In the genomic region with DNA sequence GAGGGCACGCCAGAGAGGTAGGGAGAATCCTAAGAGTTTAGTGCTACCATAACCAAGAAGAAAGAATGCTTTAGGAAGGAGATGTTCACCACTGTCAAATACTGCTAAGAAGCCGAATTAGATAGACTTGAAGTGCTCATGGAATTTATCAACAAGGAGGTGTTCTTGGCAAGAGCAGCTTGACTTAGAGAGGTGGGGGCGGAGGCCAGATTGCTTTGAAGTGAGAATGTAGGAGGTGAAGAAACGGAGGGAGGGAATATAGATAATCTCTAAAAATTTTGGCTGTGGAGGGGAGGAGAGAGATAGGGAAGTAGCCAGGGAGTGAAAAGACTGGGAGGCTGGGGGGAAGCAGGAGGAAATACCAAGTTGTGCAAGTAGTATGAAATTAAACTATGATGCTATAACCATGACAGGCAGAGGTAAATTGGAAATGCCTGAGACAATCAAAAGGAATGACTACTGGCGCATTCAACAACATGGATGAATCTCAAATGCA, we compare ENCODE assay signal across 23 cellular contexts. TPM values are rescaled to one million over a fixed set of nuclear protein-coding genes. Genes with fewer than 3 reads are reported as not detected.
DNase-seq lines count a peak whose midpoint lies in the region; ATAC-seq and TF ChIP-seq lines count a peak whose summit lies in the region.
"Had no signal": no experiment of that assay in that cellular context is flagged by ENCODE, and none has a peak within 500 bp of the region (broad histone marks: within the 10 kb centered on the region; RNA-seq: fewer than 3 reads in every experiment).

No MANE protein-coding gene starts in this region.

- ATAC-seq in left cardiac atrium (peak; percentile 19 to 94), heart left ventricle (no peak), omental fat pad (ENCODE audit: low FRiP score) (peak; percentile 90)
- no peak for ATAC-seq in activated T-helper 17 cell treated with anti-CD3 and anti-CD28 coated beads, Interleukin-2, amount 50 U/mL, for 72 hours (replicated peaks)

- intact Hi-C loops in left cardiac atrium (cut with DNase I) = no loop called here
- intact Hi-C loops in heart left ventricle (cut with DNase I) = no loop called here
- intact Hi-C loops in head of caudate nucleus (cut with DNase I) = no loop called here
- intact Hi-C loops in activated CD4-positive, alpha-beta memory T cell treated with anti-CD3 and anti-CD28 coated beads for 36 hours (cut with micrococcal nuclease) = no loop called here

- H3K9me3 ChIP-seq in heart left ventricle = no peaks in the 10 kb centered on the region
- no peaks in the 10 kb centered on the region for H3K9me3 ChIP-seq in CD8-positive, alpha-beta memory T cell (ENCODE audit: low read length)
- H3K9me3 ChIP-seq: BE2C; BLaER1 treated with 17β-estradiol and CSF1 and Interleukin-3, amounts not matched to agents 10 nM and 100 nM; HAP-1 had no signal

- H3K27me3 Mint-ChIP-seq in activated CD4-positive, alpha-beta memory T cell treated with anti-CD3 and anti-CD28 coated beads for 36 hours = no peaks in the 10 kb centered on the region
- peaks cover 4% of the 10 kb centered on the region for H3K27me3 Mint-ChIP-seq in activated T-helper 17 cell treated with anti-CD3 and anti-CD28 coated beads, Interleukin-2, amount 50 U/mL, for 72 hours
- H3K27me3 Mint-ChIP-seq in CD8-positive, alpha-beta memory T cell = peaks cover 1 to 15% of the 10 kb centered on the region in 2 donors

- TF ChIP-seq POLR2A in heart left ventricle (IDR thresholded peaks at IDR 0.05) = no peak

- peaks cover 0 to 9% (median 0%) of the 10 kb centered on the region in 12 donors for H3K4me1 ChIP-seq in heart left ventricle
- H3K4me1 ChIP-seq in CD8-positive, alpha-beta memory T cell (ENCODE audit: insufficient read depth, low read length) = no peaks in the 10 kb centered on the region
- H3K4me1 ChIP-seq: BE2C; BLaER1 treated with 17β-estradiol and CSF1 and Interleukin-3, amounts not matched to agents 10 nM and 100 nM had no signal

- POLR2A ChIA-PET in activated CD4-positive, alpha-beta memory T cell treated with anti-CD3 and anti-CD28 coated beads for 36 hours (lab: Charles Lee) = interaction anchor here (0.6 kb wide), 1 partner anchor 363 kb away, joined by 3 read pairs; no protein-coding TSS in a partner anchor
- POLR2A ChIA-PET in CD8-positive, alpha-beta memory T cell (lab: Charles Lee) = no interaction called here

- DNase-seq in left cardiac atrium (no peak), heart left ventricle (no peak), head of caudate nucleus (peak in 30 of 42 donors; percentile 4 to 71 (median 23)), omental fat pad (ENCODE audit: low spot score) (no peak), superior temporal gyrus (ENCODE audit: extremely low spot score) (peak; percentile 26)
- DNase-seq in activated CD4-positive, alpha-beta memory T cell treated with anti-CD3 and anti-CD28 coated beads for 36 hours = no peak
- no peak for DNase-seq in CD8-positive, alpha-beta memory T cell
- DNase-seq: BE2C; Calu3; CD4-positive, alpha-beta T cell; COR-L47; DMS53; DMS79 treated with DMSO at 0.1 percent for 48 hours; GF-D8; GOT3 had no signal

- 80 to 86% (median 82%) methylated on average over 5 of the region's 5 CpGs for WGBS in heart left ventricle, 4 donors

- H3K4me1 Mint-ChIP-seq in activated CD4-positive, alpha-beta memory T cell treated with anti-CD3 and anti-CD28 coated beads for 36 hours (ENCODE audit: low read depth) = no peaks in the 10 kb centered on the region
- H3K4me1 Mint-ChIP-seq in activated T-helper 17 cell treated with anti-CD3 and anti-CD28 coated beads, Interleukin-2, amount 50 U/mL, for 72 hours = no peaks in the 10 kb centered on the region
- no peaks in the 10 kb centered on the region for H3K4me1 Mint-ChIP-seq in CD8-positive, alpha-beta memory T cell
- H3K4me1 Mint-ChIP-seq: CD14-positive monocyte had no signal

- H3K27me3 ChIP-seq in heart left ventricle = no peaks in the 10 kb centered on the region
- no peaks in the 10 kb centered on the region for H3K27me3 ChIP-seq in CD8-positive, alpha-beta memory T cell (ENCODE audit: insufficient read depth, low read length, poor library complexity, severe bottlenecking)
- H3K27me3 ChIP-seq: BE2C; BLaER1 treated with 17β-estradiol and CSF1 and Interleukin-3, amounts not matched to agents 10 nM and 100 nM had no signal

- H3K36me3 Mint-ChIP-seq in activated CD4-positive, alpha-beta memory T cell treated with anti-CD3 and anti-CD28 coated beads for 36 hours = no peaks in the 10 kb centered on the region
- no peaks in the 10 kb centered on the region for H3K36me3 Mint-ChIP-seq in activated T-helper 17 cell treated with anti-CD3 and anti-CD28 coated beads, Interleukin-2, amount 50 U/mL, for 72 hours (ENCODE audit: low read depth)
- no peaks in the 10 kb centered on the region for H3K36me3 Mint-ChIP-seq in CD8-positive, alpha-beta memory T cell
- H3K36me3 Mint-ChIP-seq: CD14-positive monocyte had no signal

- H3K27ac Mint-ChIP-seq in activated CD4-positive, alpha-beta memory T cell treated with anti-CD3 and anti-CD28 coated beads for 36 hours = no peak overlapping the region
- H3K27ac Mint-ChIP-seq in activated T-helper 17 cell treated with anti-CD3 and anti-CD28 coated beads, Interleukin-2, amount 50 U/mL, for 72 hours = no peak overlapping the region
- no peak overlapping the region for H3K27ac Mint-ChIP-seq in CD8-positive, alpha-beta memory T cell
- H3K27ac Mint-ChIP-seq: CD14-positive monocyte; CD4-positive, alpha-beta T cell had no signal

- H3K27ac ChIP-seq in heart left ventricle = no peak overlapping the region
- H3K27ac ChIP-seq in CD8-positive, alpha-beta memory T cell (ENCODE audit: low read depth, low read length) = no peak overlapping the region
- H3K27ac ChIP-seq: 22Rv1; BLaER1 treated with 17β-estradiol and CSF1 and Interleukin-3, amounts not matched to agents 10 nM and 100 nM had no signal

- H3K4me3 Mint-ChIP-seq in activated CD4-positive, alpha-beta memory T cell treated with anti-CD3 and anti-CD28 coated beads for 36 hours = no peak overlapping the region
- no peak overlapping the region for H3K4me3 Mint-ChIP-seq in activated T-helper 17 cell treated with anti-CD3 and anti-CD28 coated beads, Interleukin-2, amount 50 U/mL, for 72 hours
- no peak overlapping the region for H3K4me3 Mint-ChIP-seq in CD8-positive, alpha-beta memory T cell
- H3K4me3 Mint-ChIP-seq: CD14-positive monocyte; CD4-positive, alpha-beta T cell had no signal

- CTCF ChIA-PET in activated CD4-positive, alpha-beta memory T cell treated with anti-CD3 and anti-CD28 coated beads for 36 hours (lab: Charles Lee) = no interaction called here
- CTCF ChIA-PET in CD8-positive, alpha-beta memory T cell (lab: Charles Lee) = no interaction called here

- H3K9me3 Mint-ChIP-seq in activated CD4-positive, alpha-beta memory T cell treated with anti-CD3 and anti-CD28 coated beads for 36 hours = no peaks in the 10 kb centered on the region
- no peaks in the 10 kb centered on the region for H3K9me3 Mint-ChIP-seq in activated T-helper 17 cell treated with anti-CD3 and anti-CD28 coated beads, Interleukin-2, amount 50 U/mL, for 72 hours
- H3K9me3 Mint-ChIP-seq in CD8-positive, alpha-beta memory T cell = no peaks in the 10 kb centered on the region
- H3K9me3 Mint-ChIP-seq: CD14-positive monocyte; CD4-positive, alpha-beta T cell had no signal

- no peaks in the 10 kb centered on the region for H3K36me3 ChIP-seq in heart left ventricle
- H3K36me3 ChIP-seq in CD8-positive, alpha-beta memory T cell (ENCODE audit: insufficient read depth, low read length) = no peaks in the 10 kb centered on the region
- H3K36me3 ChIP-seq: BE2C; BLaER1 treated with 17β-estradiol and CSF1 and Interleukin-3, amounts not matched to agents 10 nM and 100 nM; HAP-1 had no signal

- no peak overlapping the region for H3K4me3 ChIP-seq in heart left ventricle
- no peak overlapping the region for H3K4me3 ChIP-seq in CD8-positive, alpha-beta memory T cell (ENCODE audit: low read length)
- H3K4me3 ChIP-seq: BLaER1 treated with 17β-estradiol and CSF1 and Interleukin-3, amounts not matched to agents 10 nM and 100 nM; HAP-1 had no signal

- TF ChIP-seq CTCF in heart left ventricle (IDR thresholded peaks at IDR 0.05) = no peak
- TF ChIP-seq CTCF in omental fat pad (IDR thresholded peaks at IDR 0.05) = no peak

RNA-seq across cellular contexts. Expression of gene GADL1, which starts 35.5 kb away (rescaled TPM):
- not detected for total RNA-seq in left cardiac atrium
- under 1 TPM in 6 of 9 donors, not detected in 3; 0.08 to 0.59 (median 0.22) TPM for total RNA-seq in heart left ventricle
- under 1 TPM; 0.03 to 0.11 TPM for polyA plus RNA-seq in heart left ventricle
- total RNA-seq in omental fat pad = under 1 TPM in 1 of 4 donors, not detected in 3; 0.46 TPM
- total RNA-seq in activated CD4-positive, alpha-beta memory T cell treated with anti-CD3 and anti-CD28 coated beads for 36 hours = not detected
- not detected for total RNA-seq in activated T-helper 17 cell treated with anti-CD3 and anti-CD28 coated beads, Interleukin-2, amount 50 U/mL, for 72 hours
- total RNA-seq in CD8-positive, alpha-beta memory T cell = not detected
- not detected for polyA plus RNA-seq in CD8-positive, alpha-beta memory T cell
- total RNA-seq: Calu3; CD4-positive, alpha-beta T cell; Daoy; G401 had no signal
- polyA plus RNA-seq: AG04450, CD14-positive monocyte had no signal

Comparison
In these comparisons a context has a peak if more than half of its experiments do, and no peak if none do; other contexts are left out.
1. ATAC-seq: peak in left cardiac atrium (2 of 2) and omental fat pad (single experiment); none in heart left ventricle (0 of 4) and activated T-helper 17 cell treated with anti-CD3 and anti-CD28 coated beads, Interleukin-2, amount 50 U/mL, for 72 hours (single experiment).
2. DNase-seq: peak in head of caudate nucleus (30 of 42) and superior temporal gyrus (single experiment); none in left cardiac atrium (single experiment), heart left ventricle (0 of 5), omental fat pad (single experiment), activated CD4-positive, alpha-beta memory T cell treated with anti-CD3 and anti-CD28 coated beads for 36 hours (single experiment) and CD8-positive, alpha-beta memory T cell (0 of 5).